ENCODE assay signal across 33 cellular contexts in genomic region chrX:42229533-42229932, GRCh38.
"Had no signal": no experiment of that assay in that cellular context is flagged by ENCODE, and none has a peak within 500 bp of the region (broad histone marks: within the 10 kb centered on the region; RNA-seq: fewer than 3 reads in every experiment).

No MANE protein-coding gene starts in this region.

- H3K4me3 Mint-ChIP-seq: activated B cell treated with CpG ODN at 0.5 μM for 24 hours; activated CD4-positive, alpha-beta memory T cell treated with anti-CD3 and anti-CD28 coated beads for 36 hours; activated naive CD4-positive, alpha-beta T cell treated with anti-CD3 and anti-CD28 coated beads, Interleukin-2, amount 10 ng/mL, durations not matched to agents 7 days and 5 days; activated naive CD8-positive, alpha-beta T cell; activated naive CD8-positive, alpha-beta T cell treated with anti-CD3 and anti-CD28 coated beads, Interleukin-2, amount 50 U/mL, for 24 hours; activated T-cell treated with anti-CD3 and anti-CD28 coated beads, Interleukin-2, amount 50 U/mL, for 4 hours; activated T-helper 1 cell treated with anti-CD3 and anti-CD28 coated beads, Interleukin-12 subunit alpha, Interleukin-12 subunit beta, Interleukin-2, Interleukin-4 antibody, amounts not matched to agents 30 ng/mL and 10 ng/mL and 1 ng/mL, durations not matched to agents 14 hours and 24 hours and 36 hours; central memory CD8-positive, alpha-beta T cell; T-helper 1 cell treated with Interleukin-12 subunit alpha and Interleukin-12 subunit beta and Interleukin-4 antibody, amounts not matched to agents 30 μg/mL and 1 μg/mL, for 36 hours; T-helper 2 cell treated with Interferon-gamma antibody and Interleukin-4, amounts not matched to agents 5 μg/mL and 100 μg/mL, for 36 hours had no signal

- H3K4me2 ChIP-seq: SK-N-SH had no signal

- H3K9ac ChIP-seq: SK-N-SH had no signal

- H3K4me1 ChIP-seq: Peyer's patch, SJSA1 had no signal

- H3K36me3 ChIP-seq: brain microvascular endothelial cell, cardiac muscle cell, Peyer's patch, SJSA1 had no signal

- H3K27me3 ChIP-seq: brain microvascular endothelial cell, cardiac muscle cell, Peyer's patch, SJSA1 had no signal

- DNase-seq: activated B cell treated with CpG ODN at 0.5 μM for 24 hours; activated CD4-positive, alpha-beta memory T cell treated with anti-CD3 and anti-CD28 coated beads for 36 hours; activated CD4-positive, alpha-beta T cell treated with anti-CD3 and anti-CD28 coated beads for 4 hours; activated CD4-positive, alpha-beta T cell treated with anti-CD3 and anti-CD28 coated beads, Interleukin-2, amount 50 U/mL, for 1 hour; activated CD4-positive, CD25-positive, alpha-beta regulatory T cell treated with anti-CD3 and anti-CD28 coated beads, Interleukin-2, amount 50 U/mL, for 72 hours; activated CD8-positive, alpha-beta memory T cell treated with anti-CD3 and anti-CD28 coated beads, Interleukin-2, amount 50 U/mL, for 4 hours; activated effector memory CD4-positive, alpha-beta T cell treated with Interleukin-2 at 50 U/mL for 16 hours; activated naive CD4-positive, alpha-beta T cell treated with anti-CD3 and anti-CD28 coated beads, Interleukin-2, amount 10 ng/mL, durations not matched to agents 7 days and 5 days; activated naive CD8-positive, alpha-beta T cell treated with anti-CD3 and anti-CD28 coated beads, Interleukin-2, amount 50 U/mL, for 24 hours; activated T-cell treated with anti-CD3 and anti-CD28 coated beads for 4 hours; activated T-cell treated with anti-CD3 and anti-CD28 coated beads, Interleukin-2, amount 50 U/mL, for 4 hours; anterior cingulate cortex; brain microvascular endothelial cell; Karpas-422; NCI-H1105; NCI-H1436 treated with DMSO at 0.1 percent for 48 hours; NCI-H1694 treated with DMSO at 0.1 percent for 48 hours; NCI-H2029; NCI-H345; NCI-H524 treated with DMSO at 0.1 percent for 48 hours; PC-3; Peyer's patch; RPMI8226; SHP77 treated with DMSO at 0.1 percent for 48 hours; SK-N-SH had no signal

- H3K4me1 Mint-ChIP-seq: activated B cell treated with CpG ODN at 0.5 μM for 24 hours; activated naive CD8-positive, alpha-beta T cell treated with anti-CD3 and anti-CD28 coated beads, Interleukin-2, amount 50 U/mL, for 24 hours; central memory CD8-positive, alpha-beta T cell had no signal

- H3K9me3 ChIP-seq: Peyer's patch, SJSA1, SK-N-SH had no signal

- H3K27ac Mint-ChIP-seq: activated B cell treated with CpG ODN at 0.5 μM for 24 hours; activated CD4-positive, alpha-beta memory T cell treated with anti-CD3 and anti-CD28 coated beads for 36 hours; activated naive CD4-positive, alpha-beta T cell treated with anti-CD3 and anti-CD28 coated beads, Interleukin-2, amount 10 ng/mL, durations not matched to agents 7 days and 5 days; activated naive CD8-positive, alpha-beta T cell; activated naive CD8-positive, alpha-beta T cell treated with anti-CD3 and anti-CD28 coated beads, Interleukin-2, amount 50 U/mL, for 24 hours; activated T-helper 1 cell treated with anti-CD3 and anti-CD28 coated beads, Interleukin-12 subunit alpha, Interleukin-12 subunit beta, Interleukin-2, Interleukin-4 antibody, amounts not matched to agents 30 ng/mL and 10 ng/mL and 1 ng/mL, durations not matched to agents 14 hours and 24 hours and 36 hours; T-helper 1 cell treated with Interleukin-12 subunit alpha and Interleukin-12 subunit beta and Interleukin-4 antibody, amounts not matched to agents 30 μg/mL and 1 μg/mL, for 36 hours; T-helper 2 cell treated with Interferon-gamma antibody and Interleukin-4, amounts not matched to agents 5 μg/mL and 100 μg/mL, for 36 hours had no signal

- H3K27ac ChIP-seq: brain microvascular endothelial cell, cardiac muscle cell, Peyer's patch, SJSA1, VCaP had no signal

- ATAC-seq: activated naive CD8-positive, alpha-beta T cell treated with anti-CD3 and anti-CD28 coated beads, Interleukin-2, amount 50 U/mL, for 24 hours; activated T-cell treated with anti-CD3 and anti-CD28 coated beads, Interleukin-2, amount 50 U/mL, for 4 hours; PC-3 had no signal

- H3K4me3 ChIP-seq: cardiac muscle cell, Peyer's patch, SJSA1 had no signal

- H3K27me3 Mint-ChIP-seq: activated B cell treated with CpG ODN at 0.5 μM for 24 hours; activated CD4-positive, alpha-beta memory T cell treated with anti-CD3 and anti-CD28 coated beads for 36 hours; activated naive CD4-positive, alpha-beta T cell treated with anti-CD3 and anti-CD28 coated beads, Interleukin-2, amount 10 ng/mL, durations not matched to agents 7 days and 5 days; activated naive CD8-positive, alpha-beta T cell; activated naive CD8-positive, alpha-beta T cell treated with anti-CD3 and anti-CD28 coated beads, Interleukin-2, amount 50 U/mL, for 24 hours had no signal
